Comparison of ENCODE assay signal across 8 cellular contexts in the genomic region with DNA sequence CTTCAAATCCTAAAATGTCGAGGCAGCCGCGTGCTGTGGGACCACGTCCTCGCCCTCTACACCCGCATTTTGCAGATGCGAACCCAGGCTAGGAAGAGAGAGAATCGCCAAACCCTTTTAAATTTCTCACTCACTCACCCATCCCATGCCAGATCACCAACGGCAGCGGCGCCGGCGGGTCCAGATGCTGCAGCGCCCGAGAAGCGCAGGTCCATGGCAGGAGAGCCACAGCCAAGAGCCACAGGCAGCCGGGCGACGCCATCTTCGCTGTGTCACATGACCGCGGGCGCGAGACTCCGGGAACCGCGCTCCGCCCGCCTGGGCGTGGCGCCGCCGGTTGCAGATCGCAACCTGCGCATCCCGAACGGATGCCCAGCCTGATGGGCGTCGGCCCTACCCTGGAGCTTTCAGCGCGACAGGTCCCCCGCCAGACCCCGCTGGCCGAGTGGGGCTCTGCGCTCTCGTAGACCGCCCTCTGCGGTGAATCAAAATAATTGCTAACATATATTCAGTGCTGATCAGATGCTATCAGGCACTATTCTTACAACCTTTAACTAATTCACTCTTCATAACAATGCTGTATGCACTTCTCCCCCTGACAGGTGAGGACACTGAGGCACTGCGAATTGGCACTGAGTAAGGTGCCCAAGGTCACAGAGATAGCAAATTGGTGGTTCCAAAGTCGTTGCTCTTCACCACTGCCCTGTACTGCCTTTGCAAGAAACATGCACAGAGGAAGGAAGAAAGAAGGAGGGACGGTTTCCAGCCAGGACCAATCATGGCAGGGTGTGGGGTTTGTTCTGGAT. TPM values are rescaled to one million over a fixed set of nuclear protein-coding genes. Genes with fewer than 3 reads are reported as not detected.
DNase-seq lines count a peak whose midpoint lies in the region; ATAC-seq and TF ChIP-seq lines count a peak whose summit lies in the region.

A gene (minus strand): TSS at position 276 of the 806 bp plus-strand sequence. CDS start 14 bp downstream, at position 262.

- H3K4me2 ChIP-seq in neural progenitor cell: peak within 1 kb of the TSS; percentile 82

- H3K27me3 ChIP-seq in foreskin keratinocyte: no peaks in the 10 kb centered on the region
- no peaks in the 10 kb centered on the region for H3K27me3 ChIP-seq in neural progenitor cell
- no peaks in the 10 kb centered on the region for H3K27me3 ChIP-seq in stomach smooth muscle (ENCODE audit: control insufficient read depth in 1 of 2, insufficient read depth in 2 of 2, low read length in 2 of 2)

- H3K27ac Mint-ChIP-seq in Calu3 (ENCODE audit: unreplicated experiment) (peak within 1 kb of the TSS; percentile 79), neural progenitor cell (peak within 1 kb of the TSS; percentile 62)

- H3K79me2 ChIP-seq in neural progenitor cell (ENCODE audit: low read depth): peaks cover 30% of the 10 kb centered on the region

- no peaks in the 10 kb centered on the region for H4K20me1 ChIP-seq in neural progenitor cell (ENCODE audit: low read depth)

- H3K4me1 Mint-ChIP-seq in Calu3 (ENCODE audit: low read depth, unreplicated experiment) (peaks cover 33% of the 10 kb centered on the region), neural progenitor cell (peaks cover 17% of the 10 kb centered on the region)

- intact Hi-C loops in Calu3 (cut with micrococcal nuclease; ENCODE audit: unreplicated experiment): no loop called here

- H3K36me3 Mint-ChIP-seq in Calu3 (ENCODE audit: insufficient read depth, unreplicated experiment): peaks cover 14% of the 10 kb centered on the region
- H3K36me3 Mint-ChIP-seq in neural progenitor cell: no peaks in the 10 kb centered on the region

- TF ChIP-seq CTCF in Calu3 (IDR thresholded peaks at IDR 0.05; ENCODE audit: unreplicated experiment) (peak; percentile 18), foreskin keratinocyte (conservative IDR thresholded peaks at IDR 0.05) (peak; percentile 28), neural progenitor cell (IDR thresholded peaks at IDR 0.05) (peak; percentile 15)

- peak within 1 kb of the TSS; percentile 95 for H3K4me3 Mint-ChIP-seq in Calu3 (ENCODE audit: low read depth, unreplicated experiment)
- H3K4me3 Mint-ChIP-seq in neural progenitor cell: peak within 1 kb of the TSS; percentile 92

- DNase-seq in Calu3 (peak; percentile 81), SHP77 treated with DMSO at 0.1 percent for 48 hours (lab: John Stamatoyannopoulos, UW) (peak; percentile 53), activated gamma-delta T cell treated with Interleukin-2 at 50 U/mL for 16 hours (peak; percentile 64), foreskin keratinocyte (peak; percentile 32 to 67), neural progenitor cell (ENCODE audit: low spot score) (peak; percentile 92)

- H3K9ac ChIP-seq in neural progenitor cell (peak within 1 kb of the TSS; percentile 71), stomach smooth muscle (ENCODE audit: low read length in 2 of 2) (peak within 1 kb of the TSS; percentile 66 to 78)

- H3K9me3 ChIP-seq in KOPT-K1 (ENCODE audit: insufficient read depth, low read length, poor library complexity, severe bottlenecking) (peaks cover 6% of the 10 kb centered on the region), neural progenitor cell (ENCODE audit: low read depth) (no peaks in the 10 kb centered on the region), stomach smooth muscle (ENCODE audit: control insufficient read depth in 2 of 2, low read length in 2 of 2) (no peaks in the 10 kb centered on the region)

- H3F3A ChIP-seq in neural progenitor cell (ENCODE audit: low read depth): no peaks in the 10 kb centered on the region

- peak within 1 kb of the TSS; percentile 98 for H2AFZ ChIP-seq in neural progenitor cell (replicated peaks)

- CTCF ChIA-PET in Calu3 (lab: Charles Lee): no interaction called here

- H3K4me1 ChIP-seq in foreskin keratinocyte (peaks cover 8% of the 10 kb centered on the region), neural progenitor cell (peaks cover 7% of the 10 kb centered on the region), stomach smooth muscle (ENCODE audit: control insufficient read depth, insufficient read depth, low read length) (peaks cover 6% of the 10 kb centered on the region)

- H3K27me3 Mint-ChIP-seq in Calu3 (ENCODE audit: unreplicated experiment) (no peaks in the 10 kb centered on the region), neural progenitor cell (ENCODE audit: insufficient read depth, low read depth) (no peaks in the 10 kb centered on the region)

- H3K36me3 ChIP-seq in KOPT-K1 (ENCODE audit: insufficient read depth, low read length) (peaks cover 7% of the 10 kb centered on the region; the same call in 1 of the 2 replicates), neural progenitor cell (no peaks in the 10 kb centered on the region), stomach smooth muscle (ENCODE audit: control insufficient read depth in 2 of 2, insufficient read depth in 2 of 2, low read length in 2 of 2) (peaks cover under 1 to 1% of the 10 kb centered on the region in 2 donors)

- H3K9me3 Mint-ChIP-seq in Calu3 (ENCODE audit: low read depth, unreplicated experiment) (peaks cover under 1% of the 10 kb centered on the region), neural progenitor cell (peaks cover 1% of the 10 kb centered on the region)

- H3K4me3 ChIP-seq in neural progenitor cell: peak within 1 kb of the TSS; percentile 80
- peak within 1 kb of the TSS; percentile 93 to 95 for H3K4me3 ChIP-seq in stomach smooth muscle (ENCODE audit: low read length in 2 of 2)

- BruUV-seq in Calu3 (replicated peaks; lab: Mats Ljungman, UMichigan): no TSS peak

- peak within 1 kb of the TSS; percentile 64 for H3K27ac ChIP-seq in KOPT-K1 (ENCODE audit: low read depth, low read length, poor library complexity, severe bottlenecking)
- H3K27ac ChIP-seq in foreskin keratinocyte: no peak within 1 kb of the TSS
- no peak within 1 kb of the TSS for H3K27ac ChIP-seq in neural progenitor cell
- H3K27ac ChIP-seq in stomach smooth muscle (ENCODE audit: low read length): no peak within 1 kb of the TSS

- ATAC-seq in GM21515 (IDR thresholded peaks at IDR 0.05; ENCODE audit: unreplicated experiment) (peak; percentile 86), foreskin keratinocyte (peak; percentile 88)

RNA-seq across cellular contexts. Expression of the gene that starts here (rescaled TPM):
- total RNA-seq in Calu3 (2022) (57.8 and 70.2 TPM in 2 replicates), foreskin keratinocyte (72.9 and 83.5 TPM in 2 replicates), neural progenitor cell (ENCODE audit: low replicate concordance) (110 and 115 TPM in 2 replicates)
- 57.6 and 59.6 TPM in 2 replicates for polyA plus RNA-seq in foreskin keratinocyte
